ENCODE assay signal across 1 cellular context in the genomic region with DNA sequence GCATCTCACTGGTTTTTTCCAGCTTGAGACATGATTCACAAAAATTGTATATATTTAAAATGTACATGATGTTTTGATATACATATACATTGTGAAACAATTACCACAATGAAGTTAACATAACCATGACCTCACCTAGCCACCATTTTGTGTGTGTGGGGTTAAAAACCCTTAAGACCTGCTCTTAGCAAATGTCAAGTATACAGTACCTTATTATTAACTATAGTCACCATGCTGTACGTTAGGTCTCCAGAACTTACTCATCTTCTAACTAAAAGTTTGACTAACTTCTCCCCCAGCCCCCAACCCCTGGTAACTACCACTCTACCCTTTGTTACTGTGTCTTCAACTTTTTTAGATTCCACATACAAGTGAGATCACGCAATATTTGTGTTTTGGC.
TF ChIP-seq lines count a peak whose summit lies in the region.

No MANE protein-coding gene starts in this region.

TF ChIP-seq in GM12878, 131 proteins besides CTCF, POLR2A, EP300 and RAD21:
- TF ChIP-seq EZH2 (IDR thresholded peaks at IDR 0.05; ENCODE audit: borderline replicate concordance, control insufficient read depth, low read depth, low read length) (no peak), YY1 (IDR thresholded peaks at IDR 0.05; ENCODE audit: low read depth, low read length) (peak; percentile 59), KAT2A (conservative IDR thresholded peaks at IDR 0.05; ENCODE audit: control insufficient read depth, low read depth, low read length) (no peak), JUNB (IDR thresholded peaks at IDR 0.05) (peak; percentile 26; the same call in 1 of the 2 replicates), MTA3 (IDR thresholded peaks at IDR 0.05; ENCODE audit: borderline replicate concordance, low read length) (0 out of 2 replicates have a peak, but pooled peaks have one; percentile 33), TARDBP (IDR thresholded peaks at IDR 0.05; ENCODE audit: borderline replicate concordance) (no peak)
